Comparison of ENCODE assay signal across 16 cellular contexts in the genomic region with DNA sequence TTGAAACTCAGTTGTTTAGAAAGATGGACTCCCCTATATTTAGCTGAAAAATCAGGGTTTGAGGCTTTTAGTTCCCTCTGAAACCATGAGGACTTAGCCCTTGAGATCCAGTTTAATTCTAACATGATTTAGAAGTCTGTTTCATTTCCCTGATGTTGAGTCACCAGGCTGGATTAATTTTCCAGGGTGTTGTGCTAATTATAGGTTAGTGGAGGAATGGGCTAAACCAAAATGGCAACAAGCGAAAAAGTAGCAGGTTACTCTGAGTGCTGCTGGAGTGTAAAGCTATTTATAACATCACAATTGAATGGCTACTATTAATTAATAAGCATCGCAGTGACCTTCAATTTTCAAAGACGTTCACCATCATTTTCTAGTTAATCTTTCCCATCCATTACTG.
"Had no signal": no experiment of that assay in that cellular context is flagged by ENCODE, and none has a peak within 500 bp of the region (broad histone marks: within the 10 kb centered on the region; RNA-seq: fewer than 3 reads in every experiment).

No MANE protein-coding gene starts in this region.

- H3K4me3 Mint-ChIP-seq: activated CD4-positive, alpha-beta T cell treated with anti-CD3 and anti-CD28 coated beads, Interleukin-2, amount 10 ng/mL, durations not matched to agents 7 days and 5 days; activated T-cell treated with anti-CD3 and anti-CD28 coated beads, Interleukin-2, amount 50 U/mL, for 72 hours; nephron; stimulated activated naive B cell treated with anti-CD40 and anti-IgM and Interleukin-4, amounts not matched to agents 10 μg/mL and 1 μg/mL and 100 μg/mL, for 72 hours had no signal

- H3K4me1 Mint-ChIP-seq: nephron had no signal

- ATAC-seq: activated naive CD4-positive, alpha-beta T cell treated with anti-CD3 and anti-CD28 coated beads, Interleukin-2, amount 50 U/mL, for 72 hours; activated T-cell treated with anti-CD3 and anti-CD28 coated beads, Interleukin-2, amount 50 U/mL, for 72 hours; esophagus mucosa; stimulated activated naive B cell treated with anti-CD40 and anti-IgM and Interleukin-4, amounts not matched to agents 10 μg/mL and 1 μg/mL and 100 μg/mL, for 72 hours had no signal

- DNase-seq: activated CD4-positive, alpha-beta T cell treated with anti-CD3 and anti-CD28 coated beads, Interleukin-2, amount 10 ng/mL, durations not matched to agents 7 days and 5 days; activated CD8-positive, alpha-beta memory T cell treated with anti-CD3 and anti-CD28 coated beads, Interleukin-2, amount 50 U/mL, for 48 hours; activated gamma-delta T cell; activated T-cell treated with anti-CD3 and anti-CD28 coated beads, Interleukin-2, amount 50 U/mL, for 72 hours; hypothalamus; kidney; mesenchymal stem cell; nucleus accumbens; sigmoid colon; stimulated activated CD4-positive, alpha-beta T cell treated with anti-CD3 and anti-CD28 coated beads, Interleukin-4, amount 100 ng/mL, for 1 hour; stimulated activated naive B cell treated with anti-CD40 and anti-IgM and Interleukin-4, amounts not matched to agents 10 μg/mL and 1 μg/mL and 100 μg/mL, for 72 hours; substantia nigra; T-helper 2 cell had no signal

- H3K27ac Mint-ChIP-seq: activated CD4-positive, alpha-beta T cell treated with anti-CD3 and anti-CD28 coated beads, Interleukin-2, amount 10 ng/mL, durations not matched to agents 7 days and 5 days; activated naive CD4-positive, alpha-beta T cell treated with anti-CD3 and anti-CD28 coated beads, Interleukin-2, amount 50 U/mL, for 72 hours; activated T-cell treated with anti-CD3 and anti-CD28 coated beads, Interleukin-2, amount 50 U/mL, for 72 hours; nephron; stimulated activated naive B cell treated with anti-CD40 and anti-IgM and Interleukin-4, amounts not matched to agents 10 μg/mL and 1 μg/mL and 100 μg/mL, for 72 hours had no signal

- H3K36me3 Mint-ChIP-seq: activated naive CD4-positive, alpha-beta T cell treated with anti-CD3 and anti-CD28 coated beads, Interleukin-2, amount 50 U/mL, for 72 hours; stimulated activated naive B cell treated with anti-CD40 and anti-IgM and Interleukin-4, amounts not matched to agents 10 μg/mL and 1 μg/mL and 100 μg/mL, for 72 hours had no signal
